ENCODE assay signal across 29 cellular contexts in the genomic region with DNA sequence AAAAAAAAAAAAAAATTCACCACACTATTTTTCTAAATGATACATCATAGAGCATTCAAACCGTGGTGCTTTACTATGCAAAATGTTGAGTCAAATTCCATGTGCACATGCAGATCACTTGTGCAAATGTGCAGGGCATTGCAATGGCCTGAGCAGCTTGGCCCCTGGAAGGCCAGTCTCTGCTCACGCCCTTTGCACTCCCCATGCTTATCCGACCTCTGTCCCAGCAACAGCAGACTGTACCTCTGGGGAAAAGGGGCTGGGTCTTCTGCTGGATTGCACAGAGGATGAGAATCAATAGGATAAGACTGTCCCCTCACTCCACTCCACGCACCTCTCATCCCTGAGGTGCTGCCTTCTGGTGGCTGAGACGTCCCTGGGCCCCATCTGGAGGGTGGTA.
"Had no signal": no experiment of that assay in that cellular context is flagged by ENCODE, and none has a peak within 500 bp of the region (broad histone marks: within the 10 kb centered on the region; RNA-seq: fewer than 3 reads in every experiment).

No MANE protein-coding gene starts in this region.

- H3K4me3 Mint-ChIP-seq: naive thymus-derived CD8-positive, alpha-beta T cell; natural killer cell treated with Interleukin-12 subunit alpha and Interleukin-12 subunit beta and Interleukin-15 and Interleukin-18, amount 100 ng/mL, for 72 hours; nephron progenitor cell; neural crest cell; stimulated activated effector memory CD8-positive, alpha-beta T cell treated with anti-CD3 and anti-CD28 coated beads, Interleukin-12 subunit alpha, Interleukin-12 subunit beta, amount 100 ng/mL, for 72 hours; stimulated activated naive B cell treated with anti-CD40 and anti-IgM and Interleukin-4, amounts not matched to agents 10 μg/mL and 1 μg/mL and 100 μg/mL, for 72 hours; stimulated activated naive CD8-positive, alpha-beta T cell treated with anti-CD3 and anti-CD28 coated beads, Interleukin-15, Interleukin-2, amounts not matched to agents 100 ng/mL and 50 ng/mL, for 24 hours had no signal

- H3K9me3 Mint-ChIP-seq: naive thymus-derived CD8-positive, alpha-beta T cell; natural killer cell treated with Interleukin-12 subunit alpha and Interleukin-12 subunit beta and Interleukin-15 and Interleukin-18, amount 100 ng/mL, for 72 hours; nephron progenitor cell; neural crest cell; stimulated activated effector memory CD8-positive, alpha-beta T cell treated with anti-CD3 and anti-CD28 coated beads, Interleukin-12 subunit alpha, Interleukin-12 subunit beta, amount 100 ng/mL, for 72 hours; stimulated activated naive B cell treated with anti-CD40 and anti-IgM and Interleukin-4, amounts not matched to agents 10 μg/mL and 1 μg/mL and 100 μg/mL, for 72 hours; stimulated activated naive CD8-positive, alpha-beta T cell treated with anti-CD3 and anti-CD28 coated beads, Interleukin-15, Interleukin-2, amounts not matched to agents 100 ng/mL and 50 ng/mL, for 24 hours had no signal

- H3K27me3 ChIP-seq: ovary, right lobe of liver, sigmoid colon, stomach, thyroid gland, tibial nerve, upper lobe of left lung, vagina had no signal

- H3K4me1 ChIP-seq: parathyroid adenoma, psoas muscle, right lobe of liver, sigmoid colon, stomach, thyroid gland, upper lobe of left lung, vagina had no signal

- H2AFZ ChIP-seq: parathyroid adenoma had no signal

- H3K79me2 ChIP-seq: parathyroid adenoma had no signal

- H3K9me3 ChIP-seq: ovary, psoas muscle, right lobe of liver, sigmoid colon, stomach, thoracic aorta, thyroid gland, tibial nerve, upper lobe of left lung, vagina had no signal

- H3K9ac ChIP-seq: parathyroid adenoma had no signal

- H3K27ac ChIP-seq: ovary, parathyroid adenoma, psoas muscle, right lobe of liver, sigmoid colon, stomach, thoracic aorta, thyroid gland, tibial nerve, upper lobe of left lung, vagina had no signal

- H3K27me3 Mint-ChIP-seq: naive thymus-derived CD8-positive, alpha-beta T cell; natural killer cell treated with Interleukin-12 subunit alpha and Interleukin-12 subunit beta and Interleukin-15 and Interleukin-18, amount 100 ng/mL, for 72 hours; progenitor cell of endocrine pancreas; stimulated activated naive B cell treated with anti-CD40 and anti-IgM and Interleukin-4, amounts not matched to agents 10 μg/mL and 1 μg/mL and 100 μg/mL, for 72 hours; stimulated activated naive CD8-positive, alpha-beta T cell treated with anti-CD3 and anti-CD28 coated beads, Interleukin-15, Interleukin-2, amounts not matched to agents 100 ng/mL and 50 ng/mL, for 24 hours had no signal

- H3K36me3 ChIP-seq: ovary had no signal

- H3K4me1 Mint-ChIP-seq: nephron progenitor cell, neural crest cell had no signal

- H3K27ac Mint-ChIP-seq: naive thymus-derived CD8-positive, alpha-beta T cell; natural killer cell treated with Interleukin-12 subunit alpha and Interleukin-12 subunit beta and Interleukin-15 and Interleukin-18, amount 100 ng/mL, for 72 hours; nephron progenitor cell; progenitor cell of endocrine pancreas; stimulated activated effector memory CD8-positive, alpha-beta T cell treated with anti-CD3 and anti-CD28 coated beads, Interleukin-12 subunit alpha, Interleukin-12 subunit beta, amount 100 ng/mL, for 72 hours; stimulated activated naive B cell treated with anti-CD40 and anti-IgM and Interleukin-4, amounts not matched to agents 10 μg/mL and 1 μg/mL and 100 μg/mL, for 72 hours; stimulated activated naive CD8-positive, alpha-beta T cell treated with anti-CD3 and anti-CD28 coated beads, Interleukin-15, Interleukin-2, amounts not matched to agents 100 ng/mL and 50 ng/mL, for 24 hours had no signal

- H3K4me3 ChIP-seq: ovary, psoas muscle, right lobe of liver, sigmoid colon, stomach, thoracic aorta, thyroid gland, tibial nerve, upper lobe of left lung, vagina had no signal

- ATAC-seq: naive thymus-derived CD8-positive, alpha-beta T cell; natural killer cell treated with Interleukin-12 subunit alpha and Interleukin-12 subunit beta and Interleukin-15 and Interleukin-18, amount 100 ng/mL, for 72 hours; psoas muscle; right cardiac atrium; stimulated activated effector memory CD8-positive, alpha-beta T cell treated with anti-CD3 and anti-CD28 coated beads, Interleukin-12 subunit alpha, Interleukin-12 subunit beta, amount 100 ng/mL, for 72 hours; stimulated activated naive B cell treated with anti-CD40 and anti-IgM and Interleukin-4, amounts not matched to agents 10 μg/mL and 1 μg/mL and 100 μg/mL, for 72 hours had no signal

- DNase-seq: naive thymus-derived CD8-positive, alpha-beta T cell; nephron progenitor cell; occipital lobe; ovary; posterior cingulate gyrus; psoas muscle; right cardiac atrium; right lobe of liver; sigmoid colon; small intestine; stimulated activated CD4-positive, alpha-beta T cell treated with anti-CD3 and anti-CD28 coated beads, Interleukin-15, amount 100 ng/mL, for 24 hours; stimulated activated CD4-positive, alpha-beta T cell treated with anti-CD3 and anti-CD28 coated beads, Interleukin-2, amount 100 ng/mL, for 24 hours; stimulated activated CD4-positive, alpha-beta T cell treated with anti-CD3 and anti-CD28 coated beads, Interleukin-2, amount 100 ng/mL, for 48 hours; stimulated activated CD4-positive, alpha-beta T cell treated with anti-CD3 and anti-CD28 coated beads, Interleukin-4, amount 100 ng/mL, for 24 hours; stimulated activated naive B cell treated with anti-CD40 and anti-IgM and Interleukin-4, amounts not matched to agents 10 μg/mL and 1 μg/mL and 100 μg/mL, for 72 hours; stimulated activated naive CD4-positive, alpha-beta T cell treated with Interleukin-2 at 50 U/mL for 16 hours; stomach; thyroid gland; trophoblast cell; upper lobe of left lung had no signal
